In the genomic region with DNA sequence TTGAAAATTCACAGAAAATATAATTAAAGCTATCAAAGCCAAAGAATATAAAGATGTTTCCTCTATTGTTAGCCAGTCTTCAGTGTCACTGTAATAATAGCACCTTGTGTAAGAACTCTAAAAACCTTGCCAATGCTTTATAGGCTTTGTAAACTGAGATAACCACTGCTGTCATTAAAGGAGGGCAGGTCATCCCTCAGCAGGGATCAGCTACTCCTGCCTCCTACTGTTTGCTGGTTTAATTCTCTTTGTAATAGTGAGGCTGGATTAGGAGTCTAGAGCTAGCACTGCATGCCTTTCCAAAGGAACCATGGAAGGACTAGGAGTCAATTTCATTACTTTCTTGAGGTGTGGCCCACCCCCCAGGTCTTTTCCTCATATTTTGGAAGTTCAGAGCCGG, we compare ENCODE assay signal across 1 cellular context.
TF ChIP-seq lines count a peak whose summit lies in the region.

No MANE protein-coding gene starts in this region.

TF ChIP-seq in HCT116, 20 proteins besides CTCF, POLR2A, EP300 and RAD21 (continued from another document):
- TF ChIP-seq, protein P1, sequence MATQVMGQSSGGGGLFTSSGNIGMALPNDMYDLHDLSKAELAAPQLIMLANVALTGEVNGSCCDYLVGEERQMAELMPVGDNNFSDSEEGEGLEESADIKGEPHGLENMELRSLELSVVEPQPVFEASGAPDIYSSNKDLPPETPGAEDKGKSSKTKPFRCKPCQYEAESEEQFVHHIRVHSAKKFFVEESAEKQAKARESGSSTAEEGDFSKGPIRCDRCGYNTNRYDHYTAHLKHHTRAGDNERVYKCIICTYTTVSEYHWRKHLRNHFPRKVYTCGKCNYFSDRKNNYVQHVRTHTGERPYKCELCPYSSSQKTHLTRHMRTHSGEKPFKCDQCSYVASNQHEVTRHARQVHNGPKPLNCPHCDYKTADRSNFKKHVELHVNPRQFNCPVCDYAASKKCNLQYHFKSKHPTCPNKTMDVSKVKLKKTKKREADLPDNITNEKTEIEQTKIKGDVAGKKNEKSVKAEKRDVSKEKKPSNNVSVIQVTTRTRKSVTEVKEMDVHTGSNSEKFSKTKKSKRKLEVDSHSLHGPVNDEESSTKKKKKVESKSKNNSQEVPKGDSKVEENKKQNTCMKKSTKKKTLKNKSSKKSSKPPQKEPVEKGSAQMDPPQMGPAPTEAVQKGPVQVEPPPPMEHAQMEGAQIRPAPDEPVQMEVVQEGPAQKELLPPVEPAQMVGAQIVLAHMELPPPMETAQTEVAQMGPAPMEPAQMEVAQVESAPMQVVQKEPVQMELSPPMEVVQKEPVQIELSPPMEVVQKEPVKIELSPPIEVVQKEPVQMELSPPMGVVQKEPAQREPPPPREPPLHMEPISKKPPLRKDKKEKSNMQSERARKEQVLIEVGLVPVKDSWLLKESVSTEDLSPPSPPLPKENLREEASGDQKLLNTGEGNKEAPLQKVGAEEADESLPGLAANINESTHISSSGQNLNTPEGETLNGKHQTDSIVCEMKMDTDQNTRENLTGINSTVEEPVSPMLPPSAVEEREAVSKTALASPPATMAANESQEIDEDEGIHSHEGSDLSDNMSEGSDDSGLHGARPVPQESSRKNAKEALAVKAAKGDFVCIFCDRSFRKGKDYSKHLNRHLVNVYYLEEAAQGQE (IDR thresholded peaks at IDR 0.05; ENCODE audit: low read depth) = no peak
- TF ChIP-seq FOSL1 (IDR thresholded peaks at IDR 0.05; ENCODE audit: low read depth) = no peak
- no peak for TF ChIP-seq TCF7L2 (IDR thresholded peaks at IDR 0.05; ENCODE audit: borderline replicate concordance, extremely low read depth, insufficient read depth, insufficient read length)
- no peak for TF ChIP-seq CBX3 (IDR thresholded peaks at IDR 0.05; ENCODE audit: low read depth)
- TF ChIP-seq POLR2AphosphoS5 (IDR thresholded peaks at IDR 0.05; ENCODE audit: low read depth, low read length) = no peak
- no peak for TF ChIP-seq JUND (IDR thresholded peaks at IDR 0.05)
